ENCODE assay signal across 1 cellular context in the genomic region with DNA sequence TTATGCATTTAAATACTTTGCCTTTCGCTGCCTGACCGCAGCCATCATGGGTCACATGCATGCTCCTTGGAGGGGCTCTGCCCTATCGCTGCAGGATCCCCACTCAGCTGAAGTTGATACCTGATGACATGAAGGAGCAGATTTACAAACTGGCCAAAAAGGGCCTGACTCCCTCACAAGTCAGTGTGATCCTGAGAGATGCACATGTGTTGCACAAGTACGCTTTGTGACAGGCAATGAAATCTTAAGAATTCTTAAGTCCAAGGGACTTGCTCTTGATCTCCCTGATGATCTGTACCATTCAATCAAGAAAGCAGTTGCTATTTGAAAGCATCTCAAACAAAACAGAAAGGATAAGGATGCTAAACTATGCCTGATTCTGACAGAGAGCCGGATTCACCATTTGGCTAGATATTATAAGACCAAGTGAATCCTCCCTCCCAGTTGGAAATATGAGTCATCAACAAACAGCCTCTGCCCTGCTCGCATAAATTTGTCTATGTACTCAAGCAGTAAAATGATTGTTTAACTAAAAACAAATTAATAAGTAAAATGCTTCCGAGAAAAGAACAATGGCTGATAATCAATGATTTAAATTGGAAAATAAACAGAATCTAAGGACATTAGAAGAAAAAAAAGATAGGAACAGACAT.
A peak's percentile ranks its signal among the peaks of the same experiment; 100 is the strongest.
TF ChIP-seq lines count a peak whose summit lies in the region.

No MANE protein-coding gene starts in this region.

TF ChIP-seq in K562, 482 proteins besides CTCF, POLR2A, EP300 and RAD21:
- 0 out of 2 replicates have a peak, but pooled peaks have one; percentile 10 for TF ChIP-seq NFE2 (IDR thresholded peaks at IDR 0.05; ENCODE audit: low read depth)
- TF ChIP-seq JUND (IDR thresholded peaks at IDR 0.05; ENCODE audit: borderline replicate concordance, low read depth, low read length): peak; percentile 88
- TF ChIP-seq JUND (tag; IDR thresholded peaks at IDR 0.05; ENCODE audit: borderline replicate concordance, low read depth, low read length): peak; percentile 85
- no peak for TF ChIP-seq OTX1 (CRISPR knock-in tag; IDR thresholded peaks at IDR 0.05)
- TF ChIP-seq EWSR1 (IDR thresholded peaks at IDR 0.05; ENCODE audit: borderline replicate concordance, low read depth, partially characterized antibody): no peak
- no peak for TF ChIP-seq NR0B1 (IDR thresholded peaks at IDR 0.05; ENCODE audit: partially characterized antibody)
- no peak for TF ChIP-seq HNRNPUL1 (IDR thresholded peaks at IDR 0.05; ENCODE audit: low read length)
- TF ChIP-seq, protein P1, sequence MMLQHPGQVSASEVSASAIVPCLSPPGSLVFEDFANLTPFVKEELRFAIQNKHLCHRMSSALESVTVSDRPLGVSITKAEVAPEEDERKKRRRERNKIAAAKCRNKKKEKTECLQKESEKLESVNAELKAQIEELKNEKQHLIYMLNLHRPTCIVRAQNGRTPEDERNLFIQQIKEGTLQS (IDR thresholded peaks at IDR 0.05): peak; percentile 85
- TF ChIP-seq, protein P1 (CRISPR knock-in tag; conservative IDR thresholded peaks at IDR 0.05): no peak
- TF ChIP-seq CGGBP1 (CRISPR knock-in tag; IDR thresholded peaks at IDR 0.05): no peak
- TF ChIP-seq HMG20A (CRISPR knock-in tag; conservative IDR thresholded peaks at IDR 0.05): no peak
- TF ChIP-seq ZNF431 (CRISPR knock-in tag; IDR thresholded peaks at IDR 0.05): no peak
- TF ChIP-seq FOSL1 (tag; conservative IDR thresholded peaks at IDR 0.05): peak; percentile 79
- TF ChIP-seq NFXL1 (CRISPR knock-in tag; IDR thresholded peaks at IDR 0.05): no peak
